ENCODE assay signal across 18 cellular contexts in genomic region chr2:181036445-181036844, GRCh38. TPM values are rescaled to one million over a fixed set of nuclear protein-coding genes. Genes with fewer than 3 reads are reported as not detected.
DNase-seq lines count a peak whose midpoint lies in the region; ATAC-seq, FAIRE-seq and TF ChIP-seq lines count a peak whose summit lies in the region.
"Had no signal": no experiment of that assay in that cellular context is flagged by ENCODE, and none has a peak within 500 bp of the region (broad histone marks: within the 10 kb centered on the region; RNA-seq: fewer than 3 reads in every experiment).

No MANE protein-coding gene starts in this region.

- H3K4me2 ChIP-seq in Karpas-422 (ENCODE audit: low read depth, low read length, poor library complexity, severe bottlenecking) = no peak overlapping the region

- H3K36me3 ChIP-seq in Karpas-422 (ENCODE audit: insufficient read depth, low read length) = 0 out of 2 replicates have a peak, but pooled peaks cover 5% of the 10 kb centered on the region
- H3K36me3 ChIP-seq in ascending aorta = no peaks in the 10 kb centered on the region
- H3K36me3 ChIP-seq: left ventricle myocardium inferior, suprapubic skin had no signal

- no peaks in the 10 kb centered on the region for H3K27me3 Mint-ChIP-seq in central memory CD8-positive, alpha-beta T cell

- ATAC-seq in GM18858 (IDR thresholded peaks at IDR 0.05; ENCODE audit: unreplicated experiment) (peak; percentile 50), GM21423 (IDR thresholded peaks at IDR 0.05; ENCODE audit: unreplicated experiment) (peak; percentile 79), HG03135 (IDR thresholded peaks at IDR 0.05; ENCODE audit: unreplicated experiment) (peak; percentile 60)
- ATAC-seq in central memory CD8-positive, alpha-beta T cell (replicated peaks; ENCODE audit: extremely low read depth, poor library complexity, severe bottlenecking) = no peak

- H3K27ac Mint-ChIP-seq in central memory CD8-positive, alpha-beta T cell (ENCODE audit: low read depth) = peak overlapping the region; percentile 11
- H3K27ac Mint-ChIP-seq: CD8-positive, alpha-beta T cell had no signal

- H3K4me3 ChIP-seq in Karpas-422 (ENCODE audit: low read length) (no peak overlapping the region), ascending aorta (no peak overlapping the region)
- H3K4me3 ChIP-seq: left ventricle myocardium inferior, suprapubic skin had no signal

- no peak overlapping the region for H2AFZ ChIP-seq in Karpas-422 (ENCODE audit: low read length)

- no peak for TF ChIP-seq CTCF in ascending aorta (IDR thresholded peaks at IDR 0.05)

- H3K4me1 ChIP-seq in Karpas-422 (ENCODE audit: low read length) (peaks cover 7% of the 10 kb centered on the region), ascending aorta (no peaks in the 10 kb centered on the region)
- H3K4me1 ChIP-seq: left ventricle myocardium inferior, suprapubic skin had no signal

- no peak overlapping the region for H3K9ac ChIP-seq in Karpas-422 (ENCODE audit: low read length)

- H3K4me3 Mint-ChIP-seq in central memory CD8-positive, alpha-beta T cell = no peak overlapping the region
- H3K4me3 Mint-ChIP-seq: CD8-positive, alpha-beta T cell had no signal

- no peak for FAIRE-seq in GM12892 (lab: Jason Lieb, UNC)

- peaks cover 66% of the 10 kb centered on the region for H3K79me2 ChIP-seq in Karpas-422 (ENCODE audit: low read length)

- peaks cover 12% of the 10 kb centered on the region for H3K36me3 Mint-ChIP-seq in central memory CD8-positive, alpha-beta T cell (ENCODE audit: insufficient read depth)
- H3K36me3 Mint-ChIP-seq: CD8-positive, alpha-beta T cell had no signal

- intact Hi-C loops in ascending aorta (cut with DNase I) = no loop called here

- H3K27ac ChIP-seq in Karpas-422 (ENCODE audit: low read length) = no peak overlapping the region
- H3K27ac ChIP-seq in ascending aorta = no peak overlapping the region
- H3K27ac ChIP-seq: HL-60, left ventricle myocardium inferior, suprapubic skin had no signal

- H3K4me1 Mint-ChIP-seq in central memory CD8-positive, alpha-beta T cell = peaks cover 29% of the 10 kb centered on the region

- no peaks in the 10 kb centered on the region for H4K20me1 ChIP-seq in Karpas-422 (ENCODE audit: insufficient read depth, low read depth, low read length)

- no peaks in the 10 kb centered on the region for H3K9me3 Mint-ChIP-seq in central memory CD8-positive, alpha-beta T cell
- H3K9me3 Mint-ChIP-seq: CD8-positive, alpha-beta T cell had no signal

- no peaks in the 10 kb centered on the region for H3K9me2 ChIP-seq in Karpas-422 (replicated peaks; ENCODE audit: insufficient read depth, low read length)

- H3K27me3 ChIP-seq in Karpas-422 (ENCODE audit: low read length) = no peaks in the 10 kb centered on the region
- no peaks in the 10 kb centered on the region for H3K27me3 ChIP-seq in ascending aorta
- H3K27me3 ChIP-seq: suprapubic skin had no signal

- no peak for DNase-seq in central memory CD8-positive, alpha-beta T cell (ENCODE audit: low spot score in 2 of 2)
- no peak for DNase-seq in Karpas-422
- DNase-seq in GM12892 (ENCODE audit: insufficient read length) = no peak
- DNase-seq in NOMO-1 treated with dmso at 0.1 percent for 144 hours (lab: John Stamatoyannopoulos, UW; ENCODE audit: unreplicated experiment) = no peak
- DNase-seq in ascending aorta (ENCODE audit: low spot score in 2 of 2) = no peak
- DNase-seq: activated T-cell treated with anti-CD3 and anti-CD28 coated beads, Interleukin-2, amount 50 U/mL, for 48 hours; caudate nucleus; CD8-positive, alpha-beta T cell; left ventricle myocardium inferior; NCI-H1092 treated with DMSO at 0.1 percent for 48 hours; NCI-H774; posterior cingulate gyrus; stimulated activated CD4-positive, alpha-beta T cell treated with anti-CD3 and anti-CD28 coated beads, Interleukin-4, amount 100 ng/mL, for 4 hours had no signal

- 0 out of 2 replicates have a peak, but pooled peaks cover 1% of the 10 kb centered on the region for H3K9me3 ChIP-seq in Karpas-422 (ENCODE audit: low read length)
- no peaks in the 10 kb centered on the region for H3K9me3 ChIP-seq in ascending aorta
- H3K9me3 ChIP-seq: left ventricle myocardium inferior, suprapubic skin had no signal

- no peak for TF ChIP-seq POLR2A in GM12892 (IDR thresholded peaks at IDR 0.05; ENCODE audit: low read depth, low read length)

RNA-seq across cellular contexts. Expression of gene UBE2E3, which starts 56.0 kb away (rescaled TPM):
- 47.2 and 124 TPM in 2 replicates for total RNA-seq in Karpas-422 (2014; rRNA removed; shearing (Covaris generic); ENCODE audit: low replicate concordance)
- polyA plus RNA-seq in GM12892 (2012; ENCODE audit: missing spikeins) = 49.7 TPM
- total RNA-seq in ascending aorta = 125 TPM
